8 cellular contexts compared by ENCODE assay signal in genomic region chr10:79346388-79347225, GRCh38. TPM values are rescaled to one million over a fixed set of nuclear protein-coding genes. Genes with fewer than 3 reads are reported as not detected.
DNase-seq lines count a peak whose midpoint lies in the region; ATAC-seq and TF ChIP-seq lines count a peak whose summit lies in the region.

No MANE protein-coding gene starts in this region.

- no peaks in the 10 kb centered on the region for H3F3A ChIP-seq in Loucy (ENCODE audit: low read depth)
- peaks cover 10% of the 10 kb centered on the region for H3F3A ChIP-seq in neural progenitor cell (ENCODE audit: low read depth)

- no peak for TF ChIP-seq CTCF in GM10248 (IDR thresholded peaks at IDR 0.05; ENCODE audit: control extremely low read depth, extremely low read depth, low read depth, missing control alignments)
- no peak for TF ChIP-seq CTCF in Loucy (conservative IDR thresholded peaks at IDR 0.05; ENCODE audit: low read length)
- no peak for TF ChIP-seq CTCF in neural progenitor cell (IDR thresholded peaks at IDR 0.05)

- CTCF ChIA-PET in GM10248 (lab: Yijun Ruan, JAX): interaction anchor here (0.7 to 7.5 kb wide), 14 partner anchors 9 to 141 kb away, joined by 3 to 90 read pairs (median 4); no protein-coding TSS in a partner anchor

- H3K4me3 Mint-ChIP-seq in neural progenitor cell: peak overlapping the region; percentile 79

- peaks cover 7% of the 10 kb centered on the region for H3K36me3 Mint-ChIP-seq in neural progenitor cell

- POLR2A ChIA-PET in GM10248 (lab: Yijun Ruan, JAX): no interaction called here

- peaks cover 52% of the 10 kb centered on the region for H3K79me2 ChIP-seq in Loucy (ENCODE audit: insufficient read depth, low read length)
- H3K79me2 ChIP-seq in neural progenitor cell (ENCODE audit: low read depth): no peaks in the 10 kb centered on the region

- H3K27me3 ChIP-seq in Loucy (ENCODE audit: insufficient read depth, low read length, poor library complexity, severe bottlenecking) (peaks cover 4% of the 10 kb centered on the region), neural progenitor cell (no peaks in the 10 kb centered on the region)

- peak overlapping the region; percentile 11 for H3K27ac ChIP-seq in caudate nucleus (ENCODE audit: low read depth, low read length)
- H3K27ac ChIP-seq in neural progenitor cell: no peak overlapping the region

- no peak for ATAC-seq in GM19035 (IDR thresholded peaks at IDR 0.05; ENCODE audit: unreplicated experiment)

- H4K20me1 ChIP-seq in Loucy (ENCODE audit: insufficient read depth, low read length, poor library complexity, severe bottlenecking): peaks cover 39% of the 10 kb centered on the region
- H4K20me1 ChIP-seq in neural progenitor cell (ENCODE audit: low read depth): peaks cover 15% of the 10 kb centered on the region

- H3K27ac Mint-ChIP-seq in neural progenitor cell: no peak overlapping the region

- H3K4me1 Mint-ChIP-seq in neural progenitor cell: peaks cover 14% of the 10 kb centered on the region

- H3K27me3 Mint-ChIP-seq in neural progenitor cell (ENCODE audit: insufficient read depth, low read depth): peaks cover 2% of the 10 kb centered on the region

- H3K9me2 ChIP-seq in Loucy (replicated peaks; ENCODE audit: low read depth, low read length): no peaks in the 10 kb centered on the region

- H3K4me2 ChIP-seq in Loucy (ENCODE audit: low read depth, low read length, poor library complexity, severe bottlenecking) (peak overlapping the region; percentile 98), neural progenitor cell (peak overlapping the region; percentile 81)

- DNase-seq in GM10248 (ENCODE audit: extremely low spot score) (peak; percentile 22), caudate nucleus (lab: John Stamatoyannopoulos, UW) (no peak), neural progenitor cell (ENCODE audit: low spot score) (peak; percentile 52), AG08395 (ENCODE audit: low spot score) (no peak), COLO829 (ENCODE audit: low spot score) (no peak), GF-D8 (lab: John Stamatoyannopoulos, UW) (no peak)

- H3K36me3 ChIP-seq in Loucy (ENCODE audit: insufficient read depth, low read length) (peaks cover 22% of the 10 kb centered on the region), neural progenitor cell (no peaks in the 10 kb centered on the region)

- peak overlapping the region; percentile 99 for H3K9ac ChIP-seq in Loucy (ENCODE audit: low read depth, low read length, poor library complexity, severe bottlenecking)
- no peak overlapping the region for H3K9ac ChIP-seq in neural progenitor cell

- H2AFZ ChIP-seq in Loucy (ENCODE audit: low read length) (peak overlapping the region; percentile 53), neural progenitor cell (replicated peaks) (no peak overlapping the region)

- H3K4me1 ChIP-seq in Loucy (ENCODE audit: insufficient read depth, low read length, poor library complexity, severe bottlenecking) (peaks cover 49% of the 10 kb centered on the region), neural progenitor cell (peaks cover 15% of the 10 kb centered on the region)

- no peaks in the 10 kb centered on the region for H3K9me3 Mint-ChIP-seq in neural progenitor cell

- H3K4me3 ChIP-seq in Loucy (ENCODE audit: low read length, poor library complexity, severe bottlenecking): peak overlapping the region; percentile 92
- H3K4me3 ChIP-seq in neural progenitor cell: peak overlapping the region; percentile 59

- no peaks in the 10 kb centered on the region for H3K9me3 ChIP-seq in Loucy (ENCODE audit: insufficient read depth, low read depth, low read length)
- no peaks in the 10 kb centered on the region for H3K9me3 ChIP-seq in neural progenitor cell (ENCODE audit: low read depth)

RNA-seq across cellular contexts. Expression of gene PPIF, which starts 0.7 kb away (rescaled TPM):
- total RNA-seq in neural progenitor cell (ENCODE audit: low replicate concordance): 27.1 and 27.8 TPM in 2 replicates

Comparison
In these comparisons a context has a peak if more than half of its experiments do, and no peak if none do; other contexts are left out.
1. DNase-seq: peak in GM10248 (single experiment) and neural progenitor cell (single experiment); none in caudate nucleus (0 of 61), AG08395 (single experiment), COLO829 (single experiment) and GF-D8 (single experiment).